Comparison of ENCODE assay signal across 1 cellular context in genomic region chr13:46817838-46818476, GRCh38.
TF ChIP-seq lines count a peak whose summit lies in the region.

No MANE protein-coding gene starts in this region.

TF ChIP-seq in HepG2, 621 proteins besides CTCF, POLR2A, EP300 and RAD21 (continued from another document):
- TF ChIP-seq SOX13 (IDR thresholded peaks at IDR 0.05) (no peak), SOX13 (CRISPR knock-in tag; conservative IDR thresholded peaks at IDR 0.05 in 1 of 2, IDR thresholded peaks at IDR 0.05 in 1 of 2) (no peak)
